In the genomic region with DNA sequence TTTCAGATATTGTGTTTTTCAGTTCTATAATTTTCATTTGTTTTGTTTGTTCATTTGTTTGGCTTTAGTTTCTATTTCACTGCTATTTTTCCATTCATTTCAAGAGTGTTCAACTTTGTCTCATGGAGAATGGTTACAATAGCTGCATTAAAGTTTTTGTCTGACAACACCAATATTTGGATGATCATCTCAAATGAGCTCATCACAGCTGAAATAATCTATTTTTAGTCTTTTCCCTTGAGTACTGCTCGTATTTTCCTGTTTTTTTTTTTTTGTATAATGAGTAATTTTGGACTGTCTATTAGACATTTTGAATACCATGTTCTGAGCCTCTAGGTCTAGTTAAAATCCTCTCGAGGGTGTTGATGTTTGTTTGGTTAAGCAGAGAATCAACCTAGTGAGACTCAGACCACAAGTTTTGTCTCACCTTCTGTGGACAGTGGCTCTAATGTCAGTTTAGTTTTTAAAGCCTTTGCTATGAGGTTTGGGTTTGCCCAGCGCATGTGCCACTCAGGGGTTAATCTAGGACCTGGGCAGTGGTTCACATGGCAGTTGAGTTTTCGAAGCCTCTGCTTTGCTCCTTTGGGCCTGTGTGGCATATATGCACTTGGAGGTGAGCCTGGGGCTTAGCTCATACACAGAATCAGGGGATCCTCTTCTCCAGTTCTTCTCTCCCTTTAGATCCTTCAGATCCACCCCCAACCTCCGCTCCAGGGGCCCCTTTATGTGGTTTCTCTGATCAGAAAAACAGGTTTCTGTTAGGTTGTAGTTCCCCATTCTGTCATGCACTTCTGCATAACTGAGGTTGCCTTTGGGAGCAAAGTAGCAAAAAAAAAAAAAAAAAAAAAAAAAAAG, we compare ENCODE assay signal across 13 cellular contexts.
DNase-seq lines count a peak whose midpoint lies in the region; ATAC-seq and TF ChIP-seq lines count a peak whose summit lies in the region.
"Had no signal": no experiment of that assay in that cellular context is flagged by ENCODE, and none has a peak within 500 bp of the region (broad histone marks: within the 10 kb centered on the region; RNA-seq: fewer than 3 reads in every experiment).

No MANE protein-coding gene starts in this region.

- H3K27me3 Mint-ChIP-seq in CD14-positive monocyte (ENCODE audit: low read depth in 3 of 3) (no peaks in the 10 kb centered on the region), natural killer cell (ENCODE audit: low read depth in 2 of 2) (no peaks in the 10 kb centered on the region)

- TF ChIP-seq CTCF in CD14-positive monocyte (IDR thresholded peaks at IDR 0.05) (no peak), natural killer cell (IDR thresholded peaks at IDR 0.05) (no peak)

- H3K36me3 Mint-ChIP-seq in CD14-positive monocyte: peaks cover 4 to 7% of the 10 kb centered on the region in 2 donors
- H3K36me3 Mint-ChIP-seq in natural killer cell: no peaks in the 10 kb centered on the region

- peak overlapping the region; percentile 5 to 87 (median 54) for H3K27ac Mint-ChIP-seq in CD14-positive monocyte
- peak overlapping the region in 1 of 2 donors; percentile 59 for H3K27ac Mint-ChIP-seq in natural killer cell
- H3K27ac Mint-ChIP-seq: activated T-helper 1 cell treated with anti-CD3 and anti-CD28 coated beads, Interleukin-12 subunit alpha, Interleukin-12 subunit beta, Interleukin-2, Interleukin-4 antibody, amounts not matched to agents 30 ng/mL and 10 ng/mL and 1 ng/mL, durations not matched to agents 14 hours and 24 hours and 36 hours; natural killer cell treated with Interleukin-12 subunit alpha and Interleukin-12 subunit beta and Interleukin-15 and Interleukin-18, amount 100 ng/mL, for 72 hours; T-helper 1 cell treated with Interleukin-12 subunit alpha and Interleukin-12 subunit beta and Interleukin-4 antibody, amounts not matched to agents 30 μg/mL and 1 μg/mL, for 36 hours had no signal

- no peak for DNase-seq in CD14-positive monocyte (ENCODE audit: low spot score)
- peak; percentile 83 for DNase-seq in SKM-1 (lab: John Stamatoyannopoulos, UW; ENCODE audit: unreplicated experiment)
- DNase-seq in activated gamma-delta T cell treated with Interleukin-2 at 50 U/mL for 16 hours: no peak
- no peak for DNase-seq in DMS114 treated with DMSO at 0.1 percent for 48 hours (lab: John Stamatoyannopoulos, UW; ENCODE audit: unreplicated experiment)
- no peak for DNase-seq in D341Med (ENCODE audit: low spot score)
- DNase-seq in natural killer cell: no peak
- DNase-seq: NCI-H2029 treated with DMSO at 0.1 percent for 48 hours; stimulated activated CD4-positive, alpha-beta T cell treated with anti-CD3 and anti-CD28 coated beads, Interleukin-4, amount 100 ng/mL, for 24 hours had no signal

- intact Hi-C loops in CD14-positive monocyte (cut with micrococcal nuclease) (loop anchor here in 1 of 2 donors (10.0 kb wide), 1 partner anchor 59 kb away; no protein-coding TSS in a partner anchor), natural killer cell (cut with micrococcal nuclease) (no loop called here)

- H3K9me3 Mint-ChIP-seq in CD14-positive monocyte: peaks cover 0 to 3% (median 0%) of the 10 kb centered on the region in 7 donors
- peaks cover 0 to 2% of the 10 kb centered on the region in 2 donors for H3K9me3 Mint-ChIP-seq in natural killer cell
- H3K9me3 Mint-ChIP-seq: activated T-helper 1 cell treated with anti-CD3 and anti-CD28 coated beads, Interleukin-12 subunit alpha, Interleukin-12 subunit beta, Interleukin-2, Interleukin-4 antibody, amounts not matched to agents 30 ng/mL and 10 ng/mL and 1 ng/mL, durations not matched to agents 14 hours and 24 hours and 36 hours; natural killer cell treated with Interleukin-12 subunit alpha and Interleukin-12 subunit beta and Interleukin-15 and Interleukin-18, amount 100 ng/mL, for 72 hours; T-helper 1 cell treated with Interleukin-12 subunit alpha and Interleukin-12 subunit beta and Interleukin-4 antibody, amounts not matched to agents 30 μg/mL and 1 μg/mL, for 36 hours had no signal

- H3K4me3 Mint-ChIP-seq in CD14-positive monocyte: peak overlapping the region; percentile 43 to 82
- H3K4me3 Mint-ChIP-seq in natural killer cell: no peak overlapping the region
- H3K4me3 Mint-ChIP-seq: activated T-helper 1 cell treated with anti-CD3 and anti-CD28 coated beads, Interleukin-12 subunit alpha, Interleukin-12 subunit beta, Interleukin-2, Interleukin-4 antibody, amounts not matched to agents 30 ng/mL and 10 ng/mL and 1 ng/mL, durations not matched to agents 14 hours and 24 hours and 36 hours; natural killer cell treated with Interleukin-12 subunit alpha and Interleukin-12 subunit beta and Interleukin-15 and Interleukin-18, amount 100 ng/mL, for 72 hours; T-helper 1 cell treated with Interleukin-12 subunit alpha and Interleukin-12 subunit beta and Interleukin-4 antibody, amounts not matched to agents 30 μg/mL and 1 μg/mL, for 36 hours had no signal

- peak; percentile 54 for ATAC-seq in GM21367 (IDR thresholded peaks at IDR 0.05; ENCODE audit: unreplicated experiment)
- ATAC-seq in HG03103 (IDR thresholded peaks at IDR 0.05; ENCODE audit: low read depth, unreplicated experiment): peak; percentile 66
- ATAC-seq in natural killer cell: no peak
- ATAC-seq: natural killer cell treated with Interleukin-12 subunit alpha and Interleukin-12 subunit beta and Interleukin-15 and Interleukin-18, amount 100 ng/mL, for 72 hours had no signal

- H3K4me1 Mint-ChIP-seq in CD14-positive monocyte: peaks cover 58% of the 10 kb centered on the region
- H3K4me1 Mint-ChIP-seq in natural killer cell: peaks cover 11 to 14% of the 10 kb centered on the region in 2 donors

Comparison
In these comparisons a context has a peak if more than half of its experiments do, and no peak if none do; other contexts are left out.
1. ATAC-seq: peak in GM21367 (single experiment) and HG03103 (single experiment); none in natural killer cell (0 of 3).